In the genomic region with DNA sequence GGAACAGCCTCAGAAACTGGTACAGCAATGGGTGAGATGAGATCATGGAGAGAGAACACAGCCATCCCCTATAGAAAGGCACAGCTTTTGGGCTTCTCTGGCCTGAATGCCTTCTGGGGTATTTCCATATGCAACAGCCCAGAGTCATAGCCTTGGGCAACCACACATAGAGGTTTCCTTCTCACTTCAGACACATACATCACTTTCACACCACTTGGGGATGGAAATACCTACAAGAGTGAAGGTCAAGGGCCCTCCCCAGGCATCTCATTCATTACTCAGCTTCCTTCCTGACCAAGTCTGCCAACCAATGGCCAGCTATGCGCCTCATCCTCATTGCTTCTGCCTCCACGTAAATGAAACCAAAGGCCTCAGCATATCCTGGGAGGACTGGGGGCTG, we compare ENCODE assay signal across 14 cellular contexts. TPM values are rescaled to one million over a fixed set of nuclear protein-coding genes. Genes with fewer than 3 reads are reported as not detected.
DNase-seq lines count a peak whose midpoint lies in the region; ATAC-seq and TF ChIP-seq lines count a peak whose summit lies in the region.
"Had no signal": no experiment of that assay in that cellular context is flagged by ENCODE, and none has a peak within 500 bp of the region (broad histone marks: within the 10 kb centered on the region; RNA-seq: fewer than 3 reads in every experiment).

No MANE protein-coding gene starts in this region.

- H3K27me3 Mint-ChIP-seq in activated CD8-positive, alpha-beta T cell treated with anti-CD3 and anti-CD28 coated beads for 36 hours, result no peaks in the 10 kb centered on the region
- no peaks in the 10 kb centered on the region for H3K27me3 Mint-ChIP-seq in activated CD8-positive, alpha-beta T cell treated with anti-CD3 and anti-CD28 coated beads, Interleukin-2, amount 10 ng/mL, durations not matched to agents 7 days and 5 days (ENCODE audit: low read depth)
- no peaks in the 10 kb centered on the region for H3K27me3 Mint-ChIP-seq in stimulated activated naive B cell treated with anti-CD40 and anti-IgM and Interleukin-4, amounts not matched to agents 10 μg/mL and 1 μg/mL and 100 μg/mL, for 72 hours
- H3K27me3 Mint-ChIP-seq: naive B cell had no signal

- H3K4me1 Mint-ChIP-seq in activated CD8-positive, alpha-beta T cell treated with anti-CD3 and anti-CD28 coated beads for 36 hours (ENCODE audit: low read depth), result peaks cover 14% of the 10 kb centered on the region
- peaks cover 3% of the 10 kb centered on the region for H3K4me1 Mint-ChIP-seq in activated CD8-positive, alpha-beta T cell treated with anti-CD3 and anti-CD28 coated beads, Interleukin-2, amount 10 ng/mL, durations not matched to agents 7 days and 5 days (ENCODE audit: low read depth)
- peaks cover 4 to 39% of the 10 kb centered on the region in 2 donors for H3K4me1 Mint-ChIP-seq in stimulated activated naive B cell treated with anti-CD40 and anti-IgM and Interleukin-4, amounts not matched to agents 10 μg/mL and 1 μg/mL and 100 μg/mL, for 72 hours

- CTCF ChIA-PET in activated CD8-positive, alpha-beta T cell treated with anti-CD3 and anti-CD28 coated beads for 36 hours (lab: Charles Lee), result interaction anchor here (1.0 kb wide), 1 partner anchor 230 kb away, joined by 3 read pairs; no protein-coding TSS in a partner anchor
- CTCF ChIA-PET in activated CD8-positive, alpha-beta T cell treated with anti-CD3 and anti-CD28 coated beads, Interleukin-2, amount 10 ng/mL, durations not matched to agents 7 days and 5 days (lab: Charles Lee), result interaction anchor here (0.6 to 0.9 kb wide), 3 partner anchors 20 to 315 kb away, joined by 3 read pairs; partner anchors contain the start of gene PPFIBP2

- H3K9me3 Mint-ChIP-seq in activated CD8-positive, alpha-beta T cell treated with anti-CD3 and anti-CD28 coated beads for 36 hours, result no peaks in the 10 kb centered on the region
- no peaks in the 10 kb centered on the region for H3K9me3 Mint-ChIP-seq in activated CD8-positive, alpha-beta T cell treated with anti-CD3 and anti-CD28 coated beads, Interleukin-2, amount 10 ng/mL, durations not matched to agents 7 days and 5 days (ENCODE audit: insufficient read depth)
- peaks cover 0 to 7% of the 10 kb centered on the region in 2 donors for H3K9me3 Mint-ChIP-seq in stimulated activated naive B cell treated with anti-CD40 and anti-IgM and Interleukin-4, amounts not matched to agents 10 μg/mL and 1 μg/mL and 100 μg/mL, for 72 hours
- H3K9me3 Mint-ChIP-seq: activated T-helper 1 cell treated with anti-CD3 and anti-CD28 coated beads, Interleukin-12 subunit alpha, Interleukin-12 subunit beta, Interleukin-2, Interleukin-4 antibody, amounts not matched to agents 30 ng/mL and 10 ng/mL and 1 ng/mL, durations not matched to agents 14 hours and 24 hours and 36 hours; immature natural killer cell had no signal

- H3K36me3 Mint-ChIP-seq in activated CD8-positive, alpha-beta T cell treated with anti-CD3 and anti-CD28 coated beads for 36 hours (ENCODE audit: low read depth), result peaks cover 1% of the 10 kb centered on the region
- H3K36me3 Mint-ChIP-seq in activated CD8-positive, alpha-beta T cell treated with anti-CD3 and anti-CD28 coated beads, Interleukin-2, amount 10 ng/mL, durations not matched to agents 7 days and 5 days (ENCODE audit: low read depth), result no peaks in the 10 kb centered on the region
- peaks cover 25 to 26% of the 10 kb centered on the region in 2 donors for H3K36me3 Mint-ChIP-seq in stimulated activated naive B cell treated with anti-CD40 and anti-IgM and Interleukin-4, amounts not matched to agents 10 μg/mL and 1 μg/mL and 100 μg/mL, for 72 hours

- H3K4me3 Mint-ChIP-seq in activated CD8-positive, alpha-beta T cell treated with anti-CD3 and anti-CD28 coated beads for 36 hours, result no peak overlapping the region
- no peak overlapping the region for H3K4me3 Mint-ChIP-seq in activated CD8-positive, alpha-beta T cell treated with anti-CD3 and anti-CD28 coated beads, Interleukin-2, amount 10 ng/mL, durations not matched to agents 7 days and 5 days
- H3K4me3 Mint-ChIP-seq in stimulated activated naive B cell treated with anti-CD40 and anti-IgM and Interleukin-4, amounts not matched to agents 10 μg/mL and 1 μg/mL and 100 μg/mL, for 72 hours, result no peak overlapping the region
- H3K4me3 Mint-ChIP-seq: activated T-helper 1 cell treated with anti-CD3 and anti-CD28 coated beads, Interleukin-12 subunit alpha, Interleukin-12 subunit beta, Interleukin-2, Interleukin-4 antibody, amounts not matched to agents 30 ng/mL and 10 ng/mL and 1 ng/mL, durations not matched to agents 14 hours and 24 hours and 36 hours; immature natural killer cell had no signal

- POLR2A ChIA-PET in activated CD8-positive, alpha-beta T cell treated with anti-CD3 and anti-CD28 coated beads for 36 hours (lab: Charles Lee), result interaction anchor here (0.6 to 0.9 kb wide), 2 partner anchors 654 to 713 kb away, joined by 3 read pairs; no protein-coding TSS in a partner anchor
- POLR2A ChIA-PET in activated CD8-positive, alpha-beta T cell treated with anti-CD3 and anti-CD28 coated beads, Interleukin-2, amount 10 ng/mL, durations not matched to agents 7 days and 5 days (lab: Charles Lee), result no interaction called here

- intact Hi-C loops in activated CD8-positive, alpha-beta T cell treated with anti-CD3 and anti-CD28 coated beads for 36 hours (cut with micrococcal nuclease), result no loop called here

- ATAC-seq in activated CD8-positive, alpha-beta T cell treated with anti-CD3 and anti-CD28 coated beads for 36 hours, result peak; percentile 97
- ATAC-seq in activated CD8-positive, alpha-beta T cell treated with anti-CD3 and anti-CD28 coated beads, Interleukin-2, amount 10 ng/mL, durations not matched to agents 7 days and 5 days, result no peak
- ATAC-seq in GM21576 (IDR thresholded peaks at IDR 0.05; ENCODE audit: unreplicated experiment) (peak; percentile 76), HG03280 (IDR thresholded peaks at IDR 0.05; ENCODE audit: unreplicated experiment) (peak; percentile 62)
- peak; percentile 90 to 96 for ATAC-seq in stimulated activated naive B cell treated with anti-CD40 and anti-IgM and Interleukin-4, amounts not matched to agents 10 μg/mL and 1 μg/mL and 100 μg/mL, for 72 hours (replicated peaks)

- no peak for TF ChIP-seq CTCF in activated CD8-positive, alpha-beta T cell treated with anti-CD3 and anti-CD28 coated beads for 36 hours (IDR thresholded peaks at IDR 0.05)

- peak overlapping the region; percentile 47 for H3K27ac Mint-ChIP-seq in activated CD8-positive, alpha-beta T cell treated with anti-CD3 and anti-CD28 coated beads for 36 hours
- no peak overlapping the region for H3K27ac Mint-ChIP-seq in activated CD8-positive, alpha-beta T cell treated with anti-CD3 and anti-CD28 coated beads, Interleukin-2, amount 10 ng/mL, durations not matched to agents 7 days and 5 days
- no peak overlapping the region for H3K27ac Mint-ChIP-seq in stimulated activated naive B cell treated with anti-CD40 and anti-IgM and Interleukin-4, amounts not matched to agents 10 μg/mL and 1 μg/mL and 100 μg/mL, for 72 hours
- H3K27ac Mint-ChIP-seq: activated T-helper 1 cell treated with anti-CD3 and anti-CD28 coated beads, Interleukin-12 subunit alpha, Interleukin-12 subunit beta, Interleukin-2, Interleukin-4 antibody, amounts not matched to agents 30 ng/mL and 10 ng/mL and 1 ng/mL, durations not matched to agents 14 hours and 24 hours and 36 hours; immature natural killer cell had no signal

- peak; percentile 64 for DNase-seq in activated CD8-positive, alpha-beta T cell treated with anti-CD3 and anti-CD28 coated beads for 36 hours
- DNase-seq in activated CD8-positive, alpha-beta T cell treated with anti-CD3 and anti-CD28 coated beads, Interleukin-2, amount 10 ng/mL, durations not matched to agents 7 days and 5 days, result no peak
- DNase-seq in stimulated activated naive B cell treated with anti-CD40 and anti-IgM and Interleukin-4, amounts not matched to agents 10 μg/mL and 1 μg/mL and 100 μg/mL, for 72 hours, result peak; percentile 1
- no peak for DNase-seq in DMS79 (lab: John Stamatoyannopoulos, UW)
- no peak for DNase-seq in NCI-H510A treated with DMSO at 0.1 percent for 48 hours (lab: John Stamatoyannopoulos, UW)
- DNase-seq in activated CD8-positive, alpha-beta memory T cell treated with anti-CD3 and anti-CD28 coated beads, Interleukin-2, amount 50 U/mL, for 48 hours, result no peak
- DNase-seq: DND-41, immature natural killer cell, naive B cell, NCI-H446 had no signal

RNA-seq across cellular contexts. Expression of gene OLFML1, which starts 17.7 kb away (rescaled TPM):
- total RNA-seq in activated CD8-positive, alpha-beta T cell treated with anti-CD3 and anti-CD28 coated beads for 36 hours, result not detected
- total RNA-seq in activated CD8-positive, alpha-beta T cell treated with anti-CD3 and anti-CD28 coated beads, Interleukin-2, amount 10 ng/mL, durations not matched to agents 7 days and 5 days, result not detected
- total RNA-seq: A673; activated T-helper 1 cell treated with anti-CD3 and anti-CD28 coated beads, Interleukin-12 subunit alpha, Interleukin-12 subunit beta, Interleukin-2, Interleukin-4 antibody, amounts not matched to agents 30 ng/mL and 10 ng/mL and 1 ng/mL, durations not matched to agents 14 hours and 24 hours and 36 hours had no signal

RNA-seq across cellular contexts. Expression of gene PPFIBP2, which starts 46.1 kb away (rescaled TPM):
- 10 to 100 TPM; 13.3 to 14.2 TPM for total RNA-seq in activated CD8-positive, alpha-beta T cell treated with anti-CD3 and anti-CD28 coated beads for 36 hours
- 10 to 100 TPM; 11.2 to 12.1 TPM for total RNA-seq in activated CD8-positive, alpha-beta T cell treated with anti-CD3 and anti-CD28 coated beads, Interleukin-2, amount 10 ng/mL, durations not matched to agents 7 days and 5 days

Comparison
In these comparisons a context has a peak if more than half of its experiments do, and no peak if none do; other contexts are left out.
1. DNase-seq: peak in activated CD8-positive, alpha-beta T cell treated with anti-CD3 and anti-CD28 coated beads for 36 hours (single experiment) and stimulated activated naive B cell treated with anti-CD40 and anti-IgM and Interleukin-4, amounts not matched to agents 10 μg/mL and 1 μg/mL and 100 μg/mL, for 72 hours (single experiment); none in activated CD8-positive, alpha-beta T cell treated with anti-CD3 and anti-CD28 coated beads, Interleukin-2, amount 10 ng/mL, durations not matched to agents 7 days and 5 days (single experiment), DMS79 (single experiment), NCI-H510A treated with DMSO at 0.1 percent for 48 hours (single experiment) and activated CD8-positive, alpha-beta memory T cell treated with anti-CD3 and anti-CD28 coated beads, Interleukin-2, amount 50 U/mL, for 48 hours (single experiment).